15 cellular contexts compared by ENCODE assay signal in genomic region chr11:36451045-36451444, GRCh38. TPM values are rescaled to one million over a fixed set of nuclear protein-coding genes. Genes with fewer than 3 reads are reported as not detected.
DNase-seq lines count a peak whose midpoint lies in the region; ATAC-seq, FAIRE-seq and TF ChIP-seq lines count a peak whose summit lies in the region.
"Had no signal": no experiment of that assay in that cellular context is flagged by ENCODE, and none has a peak within 500 bp of the region (broad histone marks: within the 10 kb centered on the region; RNA-seq: fewer than 3 reads in every experiment).

No MANE protein-coding gene starts in this region.

- FAIRE-seq in GM12892 (lab: Jason Lieb, UNC): peak; percentile 57
- peak; percentile 29 for FAIRE-seq in astrocyte (lab: Jason Lieb, UNC)
- FAIRE-seq: HepG2 had no signal

- H3K4me3 ChIP-seq in BLaER1 treated with 17β-estradiol and CSF1 and Interleukin-3, amounts not matched to agents 10 nM and 100 nM: no peak overlapping the region
- no peak overlapping the region for H3K4me3 ChIP-seq in astrocyte (ENCODE audit: insufficient read depth, low read depth, low read length)
- H3K4me3 ChIP-seq: SJCRH30 had no signal

- no peaks in the 10 kb centered on the region for H3K27me3 Mint-ChIP-seq in astrocyte (ENCODE audit: low read depth, unreplicated experiment)
- H3K27me3 Mint-ChIP-seq in natural killer cell (ENCODE audit: low read depth in 2 of 2): no peaks in the 10 kb centered on the region

- intact Hi-C loops in natural killer cell (cut with micrococcal nuclease): loop anchor here (5.0 kb wide), 1 partner anchor 39 kb away; no protein-coding TSS in a partner anchor

- no peaks in the 10 kb centered on the region for H3K79me2 ChIP-seq in astrocyte (ENCODE audit: insufficient read depth, low read length)

- no peaks in the 10 kb centered on the region for H3K9me3 ChIP-seq in BLaER1 treated with 17β-estradiol and CSF1 and Interleukin-3, amounts not matched to agents 10 nM and 100 nM (replicated peaks in 1 of 11)
- H3K9me3 ChIP-seq in astrocyte (ENCODE audit: insufficient read depth, low read depth, low read length): no peaks in the 10 kb centered on the region
- H3K9me3 ChIP-seq: SJCRH30 had no signal

- H4K20me1 ChIP-seq in BLaER1 treated with 17β-estradiol and CSF1 and Interleukin-3, amounts not matched to agents 10 nM and 100 nM: peaks cover 0 to 2% (median 0%) of the 10 kb centered on the region in 11 experiments; a peak in 2 of 22 replicates
- H4K20me1 ChIP-seq in astrocyte (ENCODE audit: insufficient read depth, low read length): no peaks in the 10 kb centered on the region

- H3K4me1 Mint-ChIP-seq in astrocyte (ENCODE audit: low read depth, unreplicated experiment): peaks cover 52% of the 10 kb centered on the region
- H3K4me1 Mint-ChIP-seq in natural killer cell: peaks cover 82 to 92% of the 10 kb centered on the region in 2 donors

- ATAC-seq in natural killer cell (no peak), HG03196 (IDR thresholded peaks at IDR 0.05; ENCODE audit: unreplicated experiment) (no peak), HG03469 (IDR thresholded peaks at IDR 0.05; ENCODE audit: unreplicated experiment) (no peak)

- H3K4me3 Mint-ChIP-seq in astrocyte (ENCODE audit: unreplicated experiment) (no peak overlapping the region), natural killer cell (peak overlapping the region; percentile 73)

- H3K9me3 Mint-ChIP-seq in astrocyte (ENCODE audit: unreplicated experiment): no peaks in the 10 kb centered on the region
- H3K9me3 Mint-ChIP-seq in natural killer cell: no peaks in the 10 kb centered on the region

- peak overlapping the region; percentile 67 to 92 (median 87) for H3K4me2 ChIP-seq in BLaER1 treated with 17β-estradiol and CSF1 and Interleukin-3, amounts not matched to agents 10 nM and 100 nM
- no peak overlapping the region for H3K4me2 ChIP-seq in astrocyte (ENCODE audit: low read length)

- H2AFZ ChIP-seq in astrocyte (ENCODE audit: low read depth, low read length): no peak overlapping the region

- TF ChIP-seq CTCF in astrocyte (IDR thresholded peaks at IDR 0.05; ENCODE audit: insufficient read depth, low read depth, low read length): no peak
- no peak for TF ChIP-seq CTCF in natural killer cell (IDR thresholded peaks at IDR 0.05)

- H3K27me3 ChIP-seq in BLaER1 treated with 17β-estradiol and CSF1 and Interleukin-3, amounts not matched to agents 10 nM and 100 nM: no peaks in the 10 kb centered on the region
- H3K27me3 ChIP-seq in astrocyte (ENCODE audit: insufficient read depth, low read length): no peaks in the 10 kb centered on the region
- H3K27me3 ChIP-seq: SJCRH30 had no signal

- peak overlapping the region in 6 of 11 experiments; percentile 50 to 71 (median 66); a peak in 8 of 22 replicates for H3K27ac ChIP-seq in BLaER1 treated with 17β-estradiol and CSF1 and Interleukin-3, amounts not matched to agents 10 nM and 100 nM
- H3K27ac ChIP-seq in astrocyte (ENCODE audit: low read depth, low read length): no peak overlapping the region
- H3K27ac ChIP-seq: RWPE1, SJCRH30 had no signal

- H3K9ac ChIP-seq in BLaER1 treated with 17β-estradiol and CSF1 and Interleukin-3, amounts not matched to agents 10 nM and 100 nM: 0 out of 22 replicates have a peak overlapping the region, but pooled peaks of 1 of the 11 experiments have one; percentile 13
- no peak overlapping the region for H3K9ac ChIP-seq in astrocyte (ENCODE audit: low read length)

- H3K27ac Mint-ChIP-seq in astrocyte (ENCODE audit: unreplicated experiment) (no peak overlapping the region), natural killer cell (peak overlapping the region; percentile 87 to 90)

- DNase-seq in GM12892 (ENCODE audit: insufficient read length) (no peak), astrocyte (ENCODE audit: low read depth) (no peak), natural killer cell (no peak)
- no peak for DNase-seq in stimulated activated CD4-positive, alpha-beta T cell treated with anti-CD3 and anti-CD28 coated beads, Interleukin-4, amount 100 ng/mL, for 4 hours
- DNase-seq: DMS153, Karpas-422, NCI-H1930, NCI-H510A treated with DMSO at 0.1 percent for 48 hours, OCI-M1, SJCRH30 had no signal

- TF ChIP-seq POLR2A in GM12892 (IDR thresholded peaks at IDR 0.05; ENCODE audit: low read depth, low read length): no peak

- H3K36me3 Mint-ChIP-seq in astrocyte (ENCODE audit: low read depth, unreplicated experiment) (peaks cover 64% of the 10 kb centered on the region), natural killer cell (peaks cover 60% of the 10 kb centered on the region)

- H3K36me3 ChIP-seq in BLaER1 treated with 17β-estradiol and CSF1 and Interleukin-3, amounts not matched to agents 10 nM and 100 nM: peaks cover 11 to 33% (median 31%) of the 10 kb centered on the region in 11 experiments; a peak in 20 of 22 replicates
- peaks cover 10% of the 10 kb centered on the region for H3K36me3 ChIP-seq in astrocyte (ENCODE audit: insufficient read depth, low read length)
- H3K36me3 ChIP-seq: SJCRH30 had no signal

- H3K4me1 ChIP-seq in BLaER1 treated with 17β-estradiol and CSF1 and Interleukin-3, amounts not matched to agents 10 nM and 100 nM: peaks cover 66 to 72% (median 70%) of the 10 kb centered on the region in 10 experiments
- H3K4me1 ChIP-seq in astrocyte (ENCODE audit: insufficient read depth, low read length): peaks cover 38% of the 10 kb centered on the region

RNA-seq across cellular contexts. Expression of gene TRAF6, which starts 59.0 kb away (rescaled TPM):
- polyA plus RNA-seq in GM12892 (2012; ENCODE audit: missing spikeins): 4.2 TPM
- 17.8 and 19.4 TPM in 2 replicates for total RNA-seq in astrocyte
- total RNA-seq in natural killer cell: 10 to 100 TPM; 37.9 to 43.3 (median 40.2) TPM
